Comparison of ENCODE assay signal across 8 cellular contexts in genomic region chr2:219010162-219010756, GRCh38. TPM values are rescaled to one million over a fixed set of nuclear protein-coding genes. Genes with fewer than 3 reads are reported as not detected.
DNase-seq lines count a peak whose midpoint lies in the region; ATAC-seq, FAIRE-seq and TF ChIP-seq lines count a peak whose summit lies in the region.

No MANE protein-coding gene starts in this region.

- H3K27ac ChIP-seq in PC-9 = no peak overlapping the region
- H3K27ac ChIP-seq in esophagus muscularis mucosa (replicated peaks in 1 of 4) = no peak overlapping the region

- H3K79me2 ChIP-seq in PC-9 (ENCODE audit: low read depth) = no peaks in the 10 kb centered on the region

- TF ChIP-seq EP300 in esophagus muscularis mucosa (IDR thresholded peaks at IDR 0.05) = no peak

- H3K4me3 ChIP-seq in BJ (ENCODE audit: low read depth, low read length) (no peak overlapping the region), PC-9 (no peak overlapping the region), esophagus muscularis mucosa (no peak overlapping the region)

- FAIRE-seq in RCC 7860 (lab: Jason Lieb, UNC) = no peak

- 56% methylated on average over 4 of the region's 6 CpGs for WGBS in esophagus muscularis mucosa

- H4K20me1 ChIP-seq in PC-9 (ENCODE audit: insufficient read depth) = no peaks in the 10 kb centered on the region

- no peaks in the 10 kb centered on the region for H3F3A ChIP-seq in PC-9 (ENCODE audit: insufficient read depth, low read depth)

- ATAC-seq in GM18907 (IDR thresholded peaks at IDR 0.05; ENCODE audit: unreplicated experiment) = no peak

- H3K4me2 ChIP-seq in PC-9 = no peak overlapping the region

- H3K36me3 ChIP-seq in BJ (ENCODE audit: control insufficient read depth, insufficient read depth, low read length) (no peaks in the 10 kb centered on the region), PC-9 (ENCODE audit: low read depth) (no peaks in the 10 kb centered on the region), esophagus muscularis mucosa (no peaks in the 10 kb centered on the region)

- H3K9me2 ChIP-seq in PC-9 (ENCODE audit: insufficient read depth) = no peaks in the 10 kb centered on the region

- POLR2A ChIA-PET in BJ (lab: Charles Lee) (no interaction called here), PC-9 (lab: Charles Lee; ENCODE audit: unreplicated experiment) (no interaction called here)

- no peak for DNase-seq in BJ (ENCODE audit: low read depth)
- peak in 1 of 2 experiments; percentile 45 for DNase-seq in PC-9
- DNase-seq in iPS-NIHi7 (ENCODE audit: extremely low spot score) = peak; percentile 79
- DNase-seq in RCC 7860 (ENCODE audit: low spot score) = no peak
- DNase-seq in NCI-H2107 (lab: John Stamatoyannopoulos, UW) = no peak
- DNase-seq in esophagus muscularis mucosa (ENCODE audit: extremely low spot score) = no peak

- H3K4me1 ChIP-seq in PC-9 (replicated peaks; ENCODE audit: insufficient read depth) = no peaks in the 10 kb centered on the region
- no peaks in the 10 kb centered on the region for H3K4me1 ChIP-seq in esophagus muscularis mucosa

- TF ChIP-seq POLR2A in esophagus muscularis mucosa (IDR thresholded peaks at IDR 0.05; ENCODE audit: low read depth) = no peak

- CTCF ChIA-PET in BJ (lab: Yijun Ruan, JAX) = interaction anchor here (0.8 to 2.3 kb wide), 4 partner anchors 8 to 30 kb away, joined by 3 to 8 read pairs (median 4); no protein-coding TSS in a partner anchor
- CTCF ChIA-PET in PC-9 (lab: Charles Lee) = interaction anchor here (0.6 to 1.0 kb wide), 8 partner anchors 8 to 448 kb away, joined by 3 to 6 read pairs (median 4); no protein-coding TSS in a partner anchor

- no TSS peak for BruUV-seq in PC-9 (replicated peaks; lab: Mats Ljungman, UMichigan)

- intact Hi-C loops in PC-9 (cut with micrococcal nuclease; ENCODE audit: unreplicated experiment) = loop anchor here (5.0 kb wide), 1 partner anchor 522 kb away; no protein-coding TSS in a partner anchor
- intact Hi-C loops in esophagus muscularis mucosa (cut with DNase I) = no loop called here

- H2AFZ ChIP-seq in PC-9 = no peak overlapping the region

- peaks cover 12% of the 10 kb centered on the region for H3K27me3 ChIP-seq in BJ (ENCODE audit: control insufficient read depth, insufficient read depth, low read length)
- H3K27me3 ChIP-seq in PC-9 (ENCODE audit: insufficient read depth, low read depth) = peaks cover 24% of the 10 kb centered on the region
- peaks cover 0 to 60% (median 2%) of the 10 kb centered on the region in 4 donors for H3K27me3 ChIP-seq in esophagus muscularis mucosa

- peak; percentile 36 for TF ChIP-seq CTCF in BJ (IDR thresholded peaks at IDR 0.05; ENCODE audit: insufficient read depth, low read depth, low read length)
- TF ChIP-seq CTCF in GM12874 (IDR thresholded peaks at IDR 0.05; ENCODE audit: insufficient read depth, low read depth, low read length) = peak; percentile 70
- TF ChIP-seq CTCF in PC-9 (conservative IDR thresholded peaks at IDR 0.05) = peak; percentile 73; the same call in 1 of the 2 replicates
- peak in 1 of 3 experiments; percentile 2 for TF ChIP-seq CTCF in esophagus muscularis mucosa (IDR thresholded peaks at IDR 0.05)

- H3K9me3 ChIP-seq in PC-9 (ENCODE audit: insufficient read depth, low read depth) (no peaks in the 10 kb centered on the region), esophagus muscularis mucosa (peaks cover 0 to 3% (median 0%) of the 10 kb centered on the region in 4 donors)

RNA-seq across cellular contexts. Expression of gene CRYBA2, which starts 17.0 kb away (rescaled TPM):
- polyA plus RNA-seq in BJ (2011; rRNA removed) = 0.26 TPM in 1 of 2 replicates, not detected in the other
- not detected in 2 replicates for polyA minus RNA-seq in BJ (2011; rRNA and poly(A)+ RNA removed)
- not detected in 2 replicates for total RNA-seq in PC-9 (2021)
- total RNA-seq in esophagus muscularis mucosa = not detected

RNA-seq across cellular contexts. Expression of gene FEV, which starts 25.3 kb away (rescaled TPM):
- not detected in 2 replicates for polyA plus RNA-seq in BJ (2011; rRNA removed)
- polyA minus RNA-seq in BJ (2011; rRNA and poly(A)+ RNA removed) = not detected in 2 replicates
- total RNA-seq in PC-9 (2021) (not detected in 2 replicates), esophagus muscularis mucosa (not detected)

RNA-seq across cellular contexts. Expression of gene CFAP65, which starts 31.1 kb away (rescaled TPM):
- polyA plus RNA-seq in BJ (2011; rRNA removed) = not detected in 2 replicates
- not detected in 2 replicates for polyA minus RNA-seq in BJ (2011; rRNA and poly(A)+ RNA removed)
- total RNA-seq in PC-9 (2021) (not detected in 2 replicates), esophagus muscularis mucosa (not detected)

RNA-seq across cellular contexts. Expression of gene IHH, which starts 50.5 kb away (rescaled TPM):
- polyA plus RNA-seq in BJ (2011; rRNA removed) = 0.05 TPM in 2 replicates
- 0.19 TPM in 1 of 2 replicates, not detected in the other for polyA minus RNA-seq in BJ (2011; rRNA and poly(A)+ RNA removed)
- total RNA-seq in PC-9 (2021) (not detected in 2 replicates), esophagus muscularis mucosa (not detected)

RNA-seq across cellular contexts. Expression of gene CDK5R2, which starts 50.8 kb away (rescaled TPM):
- 0.02 TPM in 1 of 2 replicates, not detected in the other for polyA plus RNA-seq in BJ (2011; rRNA removed)
- polyA minus RNA-seq in BJ (2011; rRNA and poly(A)+ RNA removed) = not detected in 2 replicates
- total RNA-seq in PC-9 (2021) = 0.17 and 0.20 TPM in 2 replicates
- total RNA-seq in esophagus muscularis mucosa = under 1 TPM in 3 of 4 donors, not detected in 1; under 0.01 to 0.52 (median 0.33) TPM
